1 cellular context compared by ENCODE assay signal in genomic region chr3:5732081-5732480, GRCh38.
TF ChIP-seq lines count a peak whose summit lies in the region.

No MANE protein-coding gene starts in this region.

TF ChIP-seq in K562, 482 proteins besides CTCF, POLR2A, EP300 and RAD21 (continued from another document):
- TF ChIP-seq BCOR (IDR thresholded peaks at IDR 0.05) (no peak), TAF9B (IDR thresholded peaks at IDR 0.05; ENCODE audit: partially characterized antibody) (no peak), PML (IDR thresholded peaks at IDR 0.05; ENCODE audit: low read length) (no peak), MAFG (tag; conservative IDR thresholded peaks at IDR 0.05) (peak; percentile 82), MAFF (IDR thresholded peaks at IDR 0.05; ENCODE audit: low read length) (peak; percentile 89), KLF13 (tag; IDR thresholded peaks at IDR 0.05; ENCODE audit: borderline replicate concordance, low read depth) (no peak), SRSF9 (IDR thresholded peaks at IDR 0.05; ENCODE audit: borderline replicate concordance, low read depth, low read length) (no peak)
